ENCODE assay signal across 8 cellular contexts in the genomic region with DNA sequence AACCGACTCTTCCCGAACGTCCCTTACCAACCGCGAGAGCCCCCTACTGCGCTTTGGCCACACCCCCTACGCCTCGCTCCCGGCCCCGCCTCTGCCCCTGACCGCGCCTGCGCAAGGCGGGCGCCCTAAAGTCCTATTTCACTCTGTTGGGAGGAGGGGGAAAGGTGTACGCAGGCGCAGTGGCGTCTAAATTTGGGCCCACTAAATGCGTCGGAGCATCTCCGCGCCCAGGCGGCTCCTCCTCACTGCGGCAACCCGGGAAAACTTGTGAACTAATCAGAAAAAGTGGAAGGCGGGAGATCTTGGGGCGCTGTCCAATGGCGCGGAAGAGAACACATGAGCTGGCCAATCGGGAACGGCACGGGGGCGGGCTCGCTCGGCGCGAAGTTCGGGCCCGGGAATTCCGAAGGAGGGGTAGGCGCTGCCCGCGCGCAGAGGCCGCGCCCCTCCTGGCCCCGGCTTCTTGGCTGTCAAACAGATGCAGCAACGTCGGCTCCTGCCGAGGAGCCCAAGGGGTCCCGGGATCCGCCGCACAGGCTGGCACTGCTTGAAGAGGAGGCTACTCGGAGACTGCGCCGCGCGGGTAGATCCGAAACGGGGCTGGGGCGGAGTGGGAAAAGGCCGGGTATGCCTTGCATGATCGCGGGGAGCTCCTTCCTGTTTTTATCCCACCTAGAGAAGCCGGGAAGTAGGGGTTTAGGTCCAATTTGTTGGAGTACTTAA. TPM values are rescaled to one million over a fixed set of nuclear protein-coding genes. Genes with fewer than 3 reads are reported as not detected.
DNase-seq lines count a peak whose midpoint lies in the region; ATAC-seq, FAIRE-seq and TF ChIP-seq lines count a peak whose summit lies in the region.

A gene with protein sequence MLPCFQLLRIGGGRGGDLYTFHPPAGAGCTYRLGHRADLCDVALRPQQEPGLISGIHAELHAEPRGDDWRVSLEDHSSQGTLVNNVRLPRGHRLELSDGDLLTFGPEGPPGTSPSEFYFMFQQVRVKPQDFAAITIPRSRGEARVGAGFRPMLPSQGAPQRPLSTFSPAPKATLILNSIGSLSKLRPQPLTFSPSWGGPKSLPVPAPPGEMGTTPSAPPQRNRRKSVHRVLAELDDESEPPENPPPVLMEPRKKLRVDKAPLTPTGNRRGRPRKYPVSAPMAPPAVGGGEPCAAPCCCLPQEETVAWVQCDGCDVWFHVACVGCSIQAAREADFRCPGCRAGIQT (plus strand): TSS at position 450 of the 723 bp plus-strand sequence. CDS start 881 bp downstream, outside the sequence.

- H3K9me3 ChIP-seq in ovary (no peaks in the 10 kb centered on the region), tibial artery (no peaks in the 10 kb centered on the region)

- TF ChIP-seq EP300 in ovary (IDR thresholded peaks at IDR 0.05): no peak

- 0% methylated on average over 65 of the region's 65 CpGs for WGBS in ovary, 3 donors

- peaks cover 23% of the 10 kb centered on the region for H3K36me3 Mint-ChIP-seq in activated naive CD8-positive, alpha-beta T cell treated with anti-CD3 and anti-CD28 coated beads, Interleukin-2, amount 10 ng/mL, durations not matched to agents 7 days and 5 days
- H3K36me3 Mint-ChIP-seq in glutamatergic neuron (ENCODE audit: unreplicated experiment): no peaks in the 10 kb centered on the region

- H3K27me3 ChIP-seq in ovary: no peaks in the 10 kb centered on the region
- no peaks in the 10 kb centered on the region for H3K27me3 ChIP-seq in tibial artery

- DNase-seq in GM12891 (ENCODE audit: insufficient read length, low spot score) (peak; percentile 99), NCI-H1417 treated with DMSO at 0.1 percent for 48 hours (lab: John Stamatoyannopoulos, UW) (peak; percentile 97), SW 1271 (lab: John Stamatoyannopoulos, UW) (peak; percentile 98 to 99), glutamatergic neuron (peak; percentile 99), ovary (peak; percentile 99 to 100 (median 99)), tibial artery (peak; percentile 99 to 100)
- peak; percentile 99 for DNase-seq in activated naive CD8-positive, alpha-beta T cell treated with anti-CD3 and anti-CD28 coated beads, Interleukin-2, amount 10 ng/mL, durations not matched to agents 7 days and 5 days

- H3K4me1 ChIP-seq in ovary (ENCODE audit: insufficient read depth): peaks cover 7% of the 10 kb centered on the region
- H3K4me1 ChIP-seq in tibial artery: peaks cover 0 to 23% (median 18%) of the 10 kb centered on the region in 4 donors

- H3K36me3 ChIP-seq in ovary: no peaks in the 10 kb centered on the region
- peaks cover 0 to 34% (median 9%) of the 10 kb centered on the region in 3 donors for H3K36me3 ChIP-seq in tibial artery

- H3K27me3 Mint-ChIP-seq in activated naive CD8-positive, alpha-beta T cell treated with anti-CD3 and anti-CD28 coated beads, Interleukin-2, amount 10 ng/mL, durations not matched to agents 7 days and 5 days: no peaks in the 10 kb centered on the region
- H3K27me3 Mint-ChIP-seq in glutamatergic neuron (ENCODE audit: unreplicated experiment): no peaks in the 10 kb centered on the region

- peak; percentile 85 for ATAC-seq in HG02798 (IDR thresholded peaks at IDR 0.05; ENCODE audit: poor library complexity, unreplicated experiment)
- ATAC-seq in activated naive CD8-positive, alpha-beta T cell treated with anti-CD3 and anti-CD28 coated beads, Interleukin-2, amount 10 ng/mL, durations not matched to agents 7 days and 5 days (ENCODE audit: low read depth): peak; percentile 92

- TF ChIP-seq POLR2A in GM12891 (IDR thresholded peaks at IDR 0.05; ENCODE audit: low read depth, low read length): no peak
- TF ChIP-seq POLR2A in ovary (IDR thresholded peaks at IDR 0.05): no peak

- H3K4me3 Mint-ChIP-seq in activated naive CD8-positive, alpha-beta T cell treated with anti-CD3 and anti-CD28 coated beads, Interleukin-2, amount 10 ng/mL, durations not matched to agents 7 days and 5 days: peak within 1 kb of the TSS; percentile 99
- H3K4me3 Mint-ChIP-seq in glutamatergic neuron (ENCODE audit: unreplicated experiment): peak within 1 kb of the TSS; percentile 93

- intact Hi-C loops in ovary (cut with DNase I) (no loop called here), tibial artery (cut with DNase I; ENCODE audit: low total_unique reads) (loop anchor here (5.0 kb wide), 1 partner anchor 39 kb away; no protein-coding TSS in a partner anchor)

- H3K9me3 Mint-ChIP-seq in activated naive CD8-positive, alpha-beta T cell treated with anti-CD3 and anti-CD28 coated beads, Interleukin-2, amount 10 ng/mL, durations not matched to agents 7 days and 5 days: no peaks in the 10 kb centered on the region
- H3K9me3 Mint-ChIP-seq in glutamatergic neuron (ENCODE audit: unreplicated experiment): peaks cover 2% of the 10 kb centered on the region

- peak; percentile 98 for FAIRE-seq in GM12891 (lab: Jason Lieb, UNC)

- peak within 1 kb of the TSS; percentile 64 for H3K4me3 ChIP-seq in ovary
- peak within 1 kb of the TSS; percentile 70 to 78 for H3K4me3 ChIP-seq in tibial artery

- peak within 1 kb of the TSS; percentile 95 for H3K27ac Mint-ChIP-seq in activated naive CD8-positive, alpha-beta T cell treated with anti-CD3 and anti-CD28 coated beads, Interleukin-2, amount 10 ng/mL, durations not matched to agents 7 days and 5 days
- peak within 1 kb of the TSS; percentile 48 for H3K27ac Mint-ChIP-seq in glutamatergic neuron (ENCODE audit: unreplicated experiment)

- peaks cover 29% of the 10 kb centered on the region for H3K4me1 Mint-ChIP-seq in activated naive CD8-positive, alpha-beta T cell treated with anti-CD3 and anti-CD28 coated beads, Interleukin-2, amount 10 ng/mL, durations not matched to agents 7 days and 5 days
- H3K4me1 Mint-ChIP-seq in glutamatergic neuron (ENCODE audit: low read depth, unreplicated experiment): peaks cover 3% of the 10 kb centered on the region

- peak within 1 kb of the TSS; percentile 47 to 75 for H3K27ac ChIP-seq in ovary
- peak within 1 kb of the TSS; percentile 78 to 91 for H3K27ac ChIP-seq in tibial artery

- POLR2A ChIA-PET in activated naive CD8-positive, alpha-beta T cell treated with anti-CD3 and anti-CD28 coated beads, Interleukin-2, amount 10 ng/mL, durations not matched to agents 7 days and 5 days (lab: Charles Lee): interaction anchor here (0.6 to 2.3 kb wide), 11 partner anchors 8 to 541 kb away, joined by 3 to 10 read pairs (median 4); a partner anchor contains a TSS

- TF ChIP-seq CTCF in glutamatergic neuron (IDR thresholded peaks at IDR 0.05; ENCODE audit: partially characterized antibody, unreplicated experiment) (no peak), ovary (IDR thresholded peaks at IDR 0.05) (no peak), tibial artery (IDR thresholded peaks at IDR 0.05) (no peak)

TF ChIP-seq in GM12891, 5 proteins besides CTCF, POLR2A, EP300 and RAD21:
- TF ChIP-seq POU2F2 (IDR thresholded peaks at IDR 0.05; ENCODE audit: low read depth, low read length) (no peak; the same call in 1 of the 2 replicates), POLR2AphosphoS5 (IDR thresholded peaks at IDR 0.05; ENCODE audit: low read depth, low read length) (peak; percentile 57; the same call in 1 of the 2 replicates), PAX5 (IDR thresholded peaks at IDR 0.05; ENCODE audit: insufficient read depth, low read length, severe bottlenecking) (no peak), SPI1 (IDR thresholded peaks at IDR 0.05; ENCODE audit: low read depth, low read length) (0 out of 2 replicates have a peak, but pooled peaks have one; percentile 7), TAF1 (IDR thresholded peaks at IDR 0.05; ENCODE audit: low read depth, low read length) (0 out of 2 replicates have a peak, but pooled peaks have one; percentile 38)

RNA-seq across cellular contexts. Expression of the gene that starts here (rescaled TPM):
- polyA plus RNA-seq in GM12891 (2012; ENCODE audit: low read depth, missing spikeins): 39.2 TPM
- total RNA-seq in activated naive CD8-positive, alpha-beta T cell treated with anti-CD3 and anti-CD28 coated beads, Interleukin-2, amount 10 ng/mL, durations not matched to agents 7 days and 5 days: 10 to 100 TPM; 81.0 to 83.3 TPM
- total RNA-seq in glutamatergic neuron (ENCODE audit: unreplicated experiment) (5.8 TPM), ovary (1 to 10 TPM; 3.9 to 9.9 (median 6.7) TPM)
- 1 to 10 TPM; 7.1 to 7.2 TPM for polyA plus RNA-seq in ovary

Comparison
In these comparisons a context has a peak if more than half of its experiments do, and no peak if none do; other contexts are left out.
1. Peak in every context shown above with its lines: DNase-seq, ATAC-seq, H3K4me3 ChIP-seq and H3K27ac ChIP-seq.
2. RNA of the gene that starts here (total RNA-seq): 81.0 to 83.3 TPM in activated naive CD8-positive, alpha-beta T cell treated with anti-CD3 and anti-CD28 coated beads, Interleukin-2, amount 10 ng/mL, durations not matched to agents 7 days and 5 days; 3.9 to 9.9 TPM in ovary and 5.8 TPM in glutamatergic neuron (single experiment); every median in the first group is over 4 times any median in the second.